30 cellular contexts compared by ENCODE assay signal in genomic region chr11:111510311-111510710, GRCh38. TPM values are rescaled to one million over a fixed set of nuclear protein-coding genes. Genes with fewer than 3 reads are reported as not detected.
DNase-seq lines count a peak whose midpoint lies in the region; ATAC-seq, FAIRE-seq and TF ChIP-seq lines count a peak whose summit lies in the region.
"Had no signal": no experiment of that assay in that cellular context is flagged by ENCODE, and none has a peak within 500 bp of the region (broad histone marks: within the 10 kb centered on the region; RNA-seq: fewer than 3 reads in every experiment).

No MANE protein-coding gene starts in this region.

- WGBS in mesendoderm (ENCODE audit: extremely low coverage, insufficient coverage, low lambda C conversion rate): no CpG with 5 or more reads among the region's 1 CpG

- H3K18ac ChIP-seq in mesendoderm (ENCODE audit: low read length): peak overlapping the region; percentile 18

- TF ChIP-seq CTCF in AG10803 (conservative IDR thresholded peaks at IDR 0.05; ENCODE audit: low read length) (no peak), MCF 10A (IDR thresholded peaks at IDR 0.05; ENCODE audit: unreplicated experiment) (no peak)

- H2BK15ac ChIP-seq in mesendoderm (replicated peaks; ENCODE audit: low read depth): no peak overlapping the region

- H3K36me3 Mint-ChIP-seq in MCF 10A (ENCODE audit: insufficient read depth, unreplicated experiment): no peaks in the 10 kb centered on the region
- H3K36me3 Mint-ChIP-seq: immature natural killer cell had no signal

- H2AK5ac ChIP-seq in mesendoderm (ENCODE audit: low read length): no peak overlapping the region

- no peak overlapping the region for H3K9ac ChIP-seq in mesendoderm (ENCODE audit: low read length)
- H3K9ac ChIP-seq: BLaER1 treated with 17β-estradiol and CSF1 and Interleukin-3, amounts not matched to agents 10 nM and 100 nM; KMS-11 had no signal

- H3K27me3 ChIP-seq in mesendoderm (ENCODE audit: insufficient read depth, low read length, poor library complexity): peaks cover 7% of the 10 kb centered on the region

- CTCF ChIA-PET in MCF 10A (lab: Yijun Ruan, JAX): interaction anchor here (0.6 to 0.7 kb wide), 3 partner anchors 9 to 23 kb away, joined by 3 to 7 read pairs (median 5); no protein-coding TSS in a partner anchor

- FAIRE-seq in HTR-8/SVneo (lab: Jason Lieb, UNC): peak; percentile 79
- FAIRE-seq: G401.6 had no signal

- no peaks in the 10 kb centered on the region for H3K9me3 Mint-ChIP-seq in MCF 10A (ENCODE audit: unreplicated experiment)
- H3K9me3 Mint-ChIP-seq: activated T-cell treated with anti-CD3 and anti-CD28 coated beads, Interleukin-2, amount 50 U/mL, for 24 hours; endodermal cell; T-helper 2 cell treated with Interferon-gamma antibody and Interleukin-4, amounts not matched to agents 5 μg/mL and 100 μg/mL, for 36 hours had no signal

- H3K79me1 ChIP-seq in mesendoderm (ENCODE audit: low read length): no peaks in the 10 kb centered on the region

- H3K56ac ChIP-seq in mesendoderm (ENCODE audit: low read length): no peak overlapping the region

- H3K4me3 ChIP-seq in AG10803 (ENCODE audit: low read length): no peak overlapping the region
- H3K4me3 ChIP-seq in mesendoderm (ENCODE audit: low read length): no peak overlapping the region
- H3K4me3 ChIP-seq: BLaER1 treated with 17β-estradiol and CSF1 and Interleukin-3, amounts not matched to agents 10 nM and 100 nM; colonic mucosa had no signal

- H3K4ac ChIP-seq in mesendoderm (ENCODE audit: low read depth, low read length): no peak overlapping the region

- no peak overlapping the region for H3K4me2 ChIP-seq in mesendoderm (ENCODE audit: low read length)
- H3K4me2 ChIP-seq: BLaER1 treated with 17β-estradiol and CSF1 and Interleukin-3, amounts not matched to agents 10 nM and 100 nM; KMS-11 had no signal

- H3K4me3 Mint-ChIP-seq in MCF 10A (ENCODE audit: unreplicated experiment): peak overlapping the region; percentile 1
- H3K4me3 Mint-ChIP-seq: activated CD8-positive, alpha-beta T cell treated with anti-CD3 and anti-CD28 coated beads, Interleukin-2, amount 10 ng/mL, durations not matched to agents 7 days and 5 days; activated naive CD4-positive, alpha-beta T cell treated with anti-CD3 and anti-CD28 coated beads for 36 hours; activated T-cell treated with anti-CD3 and anti-CD28 coated beads, Interleukin-2, amount 50 U/mL, for 24 hours; endodermal cell; immature natural killer cell; T-helper 2 cell treated with Interferon-gamma antibody and Interleukin-4, amounts not matched to agents 5 μg/mL and 100 μg/mL, for 36 hours had no signal

- H4K5ac ChIP-seq in mesendoderm (ENCODE audit: low read length): no peak overlapping the region

- no peak overlapping the region for H3K27ac ChIP-seq in mesendoderm (ENCODE audit: low read depth, low read length)
- H3K27ac ChIP-seq: BLaER1 treated with 17β-estradiol and CSF1 and Interleukin-3, amounts not matched to agents 10 nM and 100 nM; colonic mucosa; KMS-11 had no signal

- H2BK5ac ChIP-seq in mesendoderm (ENCODE audit: low read length): no peak overlapping the region

- H3K4me1 Mint-ChIP-seq in MCF 10A (ENCODE audit: insufficient read depth, unreplicated experiment): peaks cover 16% of the 10 kb centered on the region

- no peak overlapping the region for H3K23ac ChIP-seq in mesendoderm (ENCODE audit: low read length)

- no peaks in the 10 kb centered on the region for H3K36me3 ChIP-seq in mesendoderm (ENCODE audit: control insufficient read depth, insufficient read depth, low read length)
- H3K36me3 ChIP-seq: BLaER1 treated with 17β-estradiol and CSF1 and Interleukin-3, amounts not matched to agents 10 nM and 100 nM; colonic mucosa had no signal

- no peaks in the 10 kb centered on the region for H3K4me1 ChIP-seq in mesendoderm (ENCODE audit: control insufficient read depth, low read depth, low read length)
- H3K4me1 ChIP-seq: colonic mucosa had no signal

- H3K27ac Mint-ChIP-seq in MCF 10A (ENCODE audit: low read depth, unreplicated experiment): peak overlapping the region; percentile 97
- H3K27ac Mint-ChIP-seq: activated CD8-positive, alpha-beta T cell treated with anti-CD3 and anti-CD28 coated beads, Interleukin-2, amount 10 ng/mL, durations not matched to agents 7 days and 5 days; activated naive CD4-positive, alpha-beta T cell treated with anti-CD3 and anti-CD28 coated beads for 36 hours; activated T-cell treated with anti-CD3 and anti-CD28 coated beads, Interleukin-2, amount 50 U/mL, for 24 hours; endodermal cell; immature natural killer cell; T-helper 2 cell treated with Interferon-gamma antibody and Interleukin-4, amounts not matched to agents 5 μg/mL and 100 μg/mL, for 36 hours had no signal

- H4K8ac ChIP-seq in mesendoderm (ENCODE audit: low read depth, low read length): no peak overlapping the region

- no TSS peak for BruUV-seq in MCF 10A (replicated peaks; lab: Mats Ljungman, UMichigan)

- DNase-seq in AG10803 (ENCODE audit: low read depth): peak; percentile 54
- DNase-seq in HTR-8/SVneo (ENCODE audit: insufficient read length, low spot score): peak; percentile 73
- DNase-seq in MCF 10A (ENCODE audit: unreplicated experiment): peak; percentile 71
- no peak for DNase-seq in mesendoderm
- no peak for DNase-seq in H4 (ENCODE audit: low spot score)
- no peak for DNase-seq in T1000 (lab: John Stamatoyannopoulos, UW)
- DNase-seq: activated CD8-positive, alpha-beta T cell treated with anti-CD3 and anti-CD28 coated beads, Interleukin-2, amount 10 ng/mL, durations not matched to agents 7 days and 5 days; activated naive CD4-positive, alpha-beta T cell treated with anti-CD3 and anti-CD28 coated beads for 36 hours; activated T-cell treated with anti-CD3 and anti-CD28 coated beads, Interleukin-2, amount 50 U/mL, for 24 hours; Calu3; colonic mucosa; endodermal cell; immature natural killer cell; NCI-H2029 treated with DMSO at 0.1 percent for 48 hours; retina; stimulated activated CD4-positive, alpha-beta T cell treated with anti-CD3 and anti-CD28 coated beads, Interleukin-12 subunit alpha, Interleukin-12 subunit beta, amount 100 ng/mL, for 4 hours; stimulated activated CD8-positive, alpha-beta memory T cell treated with anti-CD3 and anti-CD28 coated beads, Interleukin-4, amount 100 ng/mL, for 48 hours had no signal

- intact Hi-C loops in MCF 10A (cut with micrococcal nuclease): no loop called here

- POLR2A ChIA-PET in MCF 10A (lab: Yijun Ruan, JAX): interaction anchor here (0.6 to 2.4 kb wide), 12 partner anchors 9 to 1134 kb away, joined by 3 to 11 read pairs (median 4); no protein-coding TSS in a partner anchor

- H2BK120ac ChIP-seq in mesendoderm (ENCODE audit: low read depth, low read length): peak overlapping the region; percentile 45

- H3K27me3 Mint-ChIP-seq in MCF 10A (ENCODE audit: insufficient read depth, unreplicated experiment): no peaks in the 10 kb centered on the region

- no peak for ATAC-seq in HG03432 (IDR thresholded peaks at IDR 0.05; ENCODE audit: unreplicated experiment)
- ATAC-seq in GM21786 (IDR thresholded peaks at IDR 0.05; ENCODE audit: unreplicated experiment): no peak
- ATAC-seq: activated CD4-positive, CD25-positive, alpha-beta regulatory T cell treated with anti-CD3 and anti-CD28 coated beads, Interleukin-2, amount 50 U/mL, for 24 hours; activated CD8-positive, alpha-beta T cell treated with anti-CD3 and anti-CD28 coated beads, Interleukin-2, amount 10 ng/mL, durations not matched to agents 7 days and 5 days; Panc1 had no signal

- no peaks in the 10 kb centered on the region for H3K79me2 ChIP-seq in mesendoderm (ENCODE audit: control insufficient read depth, insufficient read depth, low read length)

RNA-seq across cellular contexts. Expression of gene BTG4, which starts 1.9 kb away (rescaled TPM):
- total RNA-seq in MCF 10A (2022): not detected in 2 replicates
- 0.11 TPM for polyA plus RNA-seq in mesendoderm (2013, experiment 1 of 2)
- polyA plus RNA-seq in mesendoderm (2013, experiment 2 of 2): 0.06 TPM
- 0.15 TPM in 1 of 2 replicates, not detected in the other for total RNA-seq in H4 (2014; rRNA removed; shearing (Covaris generic))
- total RNA-seq: A673; activated CD8-positive, alpha-beta T cell treated with anti-CD3 and anti-CD28 coated beads, Interleukin-2, amount 10 ng/mL, durations not matched to agents 7 days and 5 days; activated naive CD4-positive, alpha-beta T cell treated with anti-CD3 and anti-CD28 coated beads for 36 hours; Calu3; colonic mucosa; endodermal cell; fibroblast of villous mesenchyme; lower leg skin; urinary bladder had no signal
- polyA plus RNA-seq: immature natural killer cell, urinary bladder had no signal

RNA-seq across cellular contexts. Expression of gene HOATZ, which starts 4.3 kb away (rescaled TPM):
- total RNA-seq in MCF 10A (2022): not detected in 2 replicates
- 0.34 TPM for polyA plus RNA-seq in mesendoderm (2013, experiment 1 of 2)
- 0.11 TPM for polyA plus RNA-seq in mesendoderm (2013, experiment 2 of 2)
- total RNA-seq in H4 (2014; rRNA removed; shearing (Covaris generic)): not detected in 2 replicates
- total RNA-seq: activated naive CD4-positive, alpha-beta T cell treated with anti-CD3 and anti-CD28 coated beads for 36 hours; Calu3; colonic mucosa; fibroblast of villous mesenchyme; lower leg skin; NCI-H460; urinary bladder had no signal
- polyA plus RNA-seq: immature natural killer cell, urinary bladder had no signal

RNA-seq across cellular contexts. Expression of gene LAYN, which starts 30.2 kb away (rescaled TPM):
- not detected in 2 replicates for total RNA-seq in MCF 10A (2022)
- 2.3 TPM for polyA plus RNA-seq in mesendoderm (2013, experiment 1 of 2)
- polyA plus RNA-seq in mesendoderm (2013, experiment 2 of 2): 2.7 TPM
- total RNA-seq in H4 (2014; rRNA removed; shearing (Covaris generic)): 28.8 and 34.3 TPM in 2 replicates
- total RNA-seq: NCI-H460 had no signal

Comparison
In these comparisons a context has a peak if more than half of its experiments do, and no peak if none do; other contexts are left out.
1. DNase-seq: peak in AG10803 (single experiment), HTR-8/SVneo (single experiment) and MCF 10A (single experiment); none in mesendoderm (single experiment), H4 (single experiment) and T1000 (single experiment).
2. RNA of gene LAYN, which starts 30.2 kb away (total RNA-seq): 28.8 to 34.3 TPM in H4; not detected in MCF 10A; every median in the first group is over 10 times any median in the second.